ENCODE assay signal across 2 cellular contexts in the genomic region with DNA sequence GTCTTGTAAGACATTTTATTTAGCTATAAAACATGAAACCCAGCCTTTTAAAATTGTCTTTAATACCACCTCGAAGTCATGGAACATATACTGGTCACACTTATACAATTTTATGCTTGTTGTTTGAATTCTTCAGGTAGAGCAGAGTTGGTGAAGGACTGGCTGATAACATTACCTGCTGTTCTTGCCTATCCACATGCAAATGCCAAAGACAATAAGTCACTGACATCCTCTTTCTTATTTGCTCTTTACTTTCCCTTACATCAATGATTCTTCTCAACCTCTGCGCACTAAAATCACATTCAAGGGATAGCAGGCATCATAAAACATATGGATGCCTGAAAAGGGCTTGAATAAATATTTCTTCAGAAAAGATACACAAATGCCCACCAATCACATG.
A peak's percentile ranks its signal among the peaks of the same experiment; 100 is the strongest.
TF ChIP-seq lines count a peak whose summit lies in the region.

No MANE protein-coding gene starts in this region.

TF ChIP-seq in GM23338, 12 proteins besides CTCF, POLR2A, EP300 and RAD21 (continued from another document):
- no peak for TF ChIP-seq STAT1 (IDR thresholded peaks at IDR 0.05; ENCODE audit: unreplicated experiment)
- TF ChIP-seq, protein P1, sequence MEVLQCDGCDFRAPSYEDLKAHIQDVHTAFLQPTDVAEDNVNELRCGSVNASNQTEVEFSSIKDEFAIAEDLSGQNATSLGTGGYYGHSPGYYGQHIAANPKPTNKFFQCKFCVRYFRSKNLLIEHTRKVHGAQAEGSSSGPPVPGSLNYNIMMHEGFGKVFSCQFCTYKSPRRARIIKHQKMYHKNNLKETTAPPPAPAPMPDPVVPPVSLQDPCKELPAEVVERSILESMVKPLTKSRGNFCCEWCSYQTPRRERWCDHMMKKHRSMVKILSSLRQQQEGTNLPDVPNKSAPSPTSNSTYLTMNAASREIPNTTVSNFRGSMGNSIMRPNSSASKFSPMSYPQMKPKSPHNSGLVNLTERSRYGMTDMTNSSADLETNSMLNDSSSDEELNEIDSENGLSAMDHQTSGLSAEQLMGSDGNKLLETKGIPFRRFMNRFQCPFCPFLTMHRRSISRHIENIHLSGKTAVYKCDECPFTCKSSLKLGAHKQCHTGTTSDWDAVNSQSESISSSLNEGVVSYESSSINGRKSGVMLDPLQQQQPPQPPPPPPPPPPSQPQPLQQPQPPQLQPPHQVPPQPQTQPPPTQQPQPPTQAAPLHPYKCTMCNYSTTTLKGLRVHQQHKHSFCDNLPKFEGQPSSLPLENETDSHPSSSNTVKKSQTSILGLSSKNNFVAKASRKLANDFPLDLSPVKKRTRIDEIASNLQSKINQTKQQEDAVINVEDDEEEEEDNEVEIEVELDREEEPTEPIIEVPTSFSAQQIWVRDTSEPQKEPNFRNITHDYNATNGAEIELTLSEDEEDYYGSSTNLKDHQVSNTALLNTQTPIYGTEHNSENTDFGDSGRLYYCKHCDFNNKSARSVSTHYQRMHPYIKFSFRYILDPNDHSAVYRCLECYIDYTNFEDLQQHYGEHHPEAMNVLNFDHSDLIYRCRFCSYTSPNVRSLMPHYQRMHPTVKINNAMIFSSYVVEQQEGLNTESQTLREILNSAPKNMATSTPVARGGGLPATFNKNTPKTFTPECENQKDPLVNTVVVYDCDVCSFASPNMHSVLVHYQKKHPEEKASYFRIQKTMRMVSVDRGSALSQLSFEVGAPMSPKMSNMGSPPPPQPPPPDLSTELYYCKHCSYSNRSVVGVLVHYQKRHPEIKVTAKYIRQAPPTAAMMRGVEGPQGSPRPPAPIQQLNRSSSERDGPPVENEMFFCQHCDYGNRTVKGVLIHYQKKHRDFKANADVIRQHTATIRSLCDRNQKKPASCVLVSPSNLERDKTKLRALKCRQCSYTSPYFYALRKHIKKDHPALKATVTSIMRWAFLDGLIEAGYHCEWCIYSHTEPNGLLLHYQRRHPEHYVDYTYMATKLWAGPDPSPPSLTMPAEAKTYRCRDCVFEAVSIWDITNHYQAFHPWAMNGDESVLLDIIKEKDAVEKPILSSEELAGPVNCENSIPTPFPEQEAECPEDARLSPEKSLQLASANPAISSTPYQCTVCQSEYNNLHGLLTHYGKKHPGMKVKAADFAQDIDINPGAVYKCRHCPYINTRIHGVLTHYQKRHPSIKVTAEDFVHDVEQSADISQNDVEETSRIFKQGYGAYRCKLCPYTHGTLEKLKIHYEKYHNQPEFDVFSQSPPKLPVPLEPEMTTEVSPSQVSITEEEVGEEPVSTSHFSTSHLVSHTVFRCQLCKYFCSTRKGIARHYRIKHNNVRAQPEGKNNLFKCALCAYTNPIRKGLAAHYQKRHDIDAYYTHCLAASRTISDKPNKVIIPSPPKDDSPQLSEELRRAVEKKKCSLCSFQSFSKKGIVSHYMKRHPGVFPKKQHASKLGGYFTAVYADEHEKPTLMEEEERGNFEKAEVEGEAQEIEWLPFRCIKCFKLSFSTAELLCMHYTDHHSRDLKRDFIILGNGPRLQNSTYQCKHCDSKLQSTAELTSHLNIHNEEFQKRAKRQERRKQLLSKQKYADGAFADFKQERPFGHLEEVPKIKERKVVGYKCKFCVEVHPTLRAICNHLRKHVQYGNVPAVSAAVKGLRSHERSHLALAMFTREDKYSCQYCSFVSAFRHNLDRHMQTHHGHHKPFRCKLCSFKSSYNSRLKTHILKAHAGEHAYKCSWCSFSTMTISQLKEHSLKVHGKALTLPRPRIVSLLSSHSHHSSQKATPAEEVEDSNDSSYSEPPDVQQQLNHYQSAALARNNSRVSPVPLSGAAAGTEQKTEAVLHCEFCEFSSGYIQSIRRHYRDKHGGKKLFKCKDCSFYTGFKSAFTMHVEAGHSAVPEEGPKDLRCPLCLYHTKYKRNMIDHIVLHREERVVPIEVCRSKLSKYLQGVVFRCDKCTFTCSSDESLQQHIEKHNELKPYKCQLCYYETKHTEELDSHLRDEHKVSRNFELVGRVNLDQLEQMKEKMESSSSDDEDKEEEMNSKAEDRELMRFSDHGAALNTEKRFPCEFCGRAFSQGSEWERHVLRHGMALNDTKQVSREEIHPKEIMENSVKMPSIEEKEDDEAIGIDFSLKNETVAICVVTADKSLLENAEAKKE (CRISPR knock-in tag; IDR thresholded peaks at IDR 0.05): 0 out of 2 replicates have a peak, but pooled peaks have one; percentile 12
- TF ChIP-seq, protein P2, sequence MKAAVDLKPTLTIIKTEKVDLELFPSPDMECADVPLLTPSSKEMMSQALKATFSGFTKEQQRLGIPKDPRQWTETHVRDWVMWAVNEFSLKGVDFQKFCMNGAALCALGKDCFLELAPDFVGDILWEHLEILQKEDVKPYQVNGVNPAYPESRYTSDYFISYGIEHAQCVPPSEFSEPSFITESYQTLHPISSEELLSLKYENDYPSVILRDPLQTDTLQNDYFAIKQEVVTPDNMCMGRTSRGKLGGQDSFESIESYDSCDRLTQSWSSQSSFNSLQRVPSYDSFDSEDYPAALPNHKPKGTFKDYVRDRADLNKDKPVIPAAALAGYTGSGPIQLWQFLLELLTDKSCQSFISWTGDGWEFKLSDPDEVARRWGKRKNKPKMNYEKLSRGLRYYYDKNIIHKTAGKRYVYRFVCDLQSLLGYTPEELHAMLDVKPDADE (IDR thresholded peaks at IDR 0.05): no peak

TF ChIP-seq in H1, 55 proteins besides CTCF, POLR2A, EP300 and RAD21 (continued from another document):
- TF ChIP-seq, protein P3, sequence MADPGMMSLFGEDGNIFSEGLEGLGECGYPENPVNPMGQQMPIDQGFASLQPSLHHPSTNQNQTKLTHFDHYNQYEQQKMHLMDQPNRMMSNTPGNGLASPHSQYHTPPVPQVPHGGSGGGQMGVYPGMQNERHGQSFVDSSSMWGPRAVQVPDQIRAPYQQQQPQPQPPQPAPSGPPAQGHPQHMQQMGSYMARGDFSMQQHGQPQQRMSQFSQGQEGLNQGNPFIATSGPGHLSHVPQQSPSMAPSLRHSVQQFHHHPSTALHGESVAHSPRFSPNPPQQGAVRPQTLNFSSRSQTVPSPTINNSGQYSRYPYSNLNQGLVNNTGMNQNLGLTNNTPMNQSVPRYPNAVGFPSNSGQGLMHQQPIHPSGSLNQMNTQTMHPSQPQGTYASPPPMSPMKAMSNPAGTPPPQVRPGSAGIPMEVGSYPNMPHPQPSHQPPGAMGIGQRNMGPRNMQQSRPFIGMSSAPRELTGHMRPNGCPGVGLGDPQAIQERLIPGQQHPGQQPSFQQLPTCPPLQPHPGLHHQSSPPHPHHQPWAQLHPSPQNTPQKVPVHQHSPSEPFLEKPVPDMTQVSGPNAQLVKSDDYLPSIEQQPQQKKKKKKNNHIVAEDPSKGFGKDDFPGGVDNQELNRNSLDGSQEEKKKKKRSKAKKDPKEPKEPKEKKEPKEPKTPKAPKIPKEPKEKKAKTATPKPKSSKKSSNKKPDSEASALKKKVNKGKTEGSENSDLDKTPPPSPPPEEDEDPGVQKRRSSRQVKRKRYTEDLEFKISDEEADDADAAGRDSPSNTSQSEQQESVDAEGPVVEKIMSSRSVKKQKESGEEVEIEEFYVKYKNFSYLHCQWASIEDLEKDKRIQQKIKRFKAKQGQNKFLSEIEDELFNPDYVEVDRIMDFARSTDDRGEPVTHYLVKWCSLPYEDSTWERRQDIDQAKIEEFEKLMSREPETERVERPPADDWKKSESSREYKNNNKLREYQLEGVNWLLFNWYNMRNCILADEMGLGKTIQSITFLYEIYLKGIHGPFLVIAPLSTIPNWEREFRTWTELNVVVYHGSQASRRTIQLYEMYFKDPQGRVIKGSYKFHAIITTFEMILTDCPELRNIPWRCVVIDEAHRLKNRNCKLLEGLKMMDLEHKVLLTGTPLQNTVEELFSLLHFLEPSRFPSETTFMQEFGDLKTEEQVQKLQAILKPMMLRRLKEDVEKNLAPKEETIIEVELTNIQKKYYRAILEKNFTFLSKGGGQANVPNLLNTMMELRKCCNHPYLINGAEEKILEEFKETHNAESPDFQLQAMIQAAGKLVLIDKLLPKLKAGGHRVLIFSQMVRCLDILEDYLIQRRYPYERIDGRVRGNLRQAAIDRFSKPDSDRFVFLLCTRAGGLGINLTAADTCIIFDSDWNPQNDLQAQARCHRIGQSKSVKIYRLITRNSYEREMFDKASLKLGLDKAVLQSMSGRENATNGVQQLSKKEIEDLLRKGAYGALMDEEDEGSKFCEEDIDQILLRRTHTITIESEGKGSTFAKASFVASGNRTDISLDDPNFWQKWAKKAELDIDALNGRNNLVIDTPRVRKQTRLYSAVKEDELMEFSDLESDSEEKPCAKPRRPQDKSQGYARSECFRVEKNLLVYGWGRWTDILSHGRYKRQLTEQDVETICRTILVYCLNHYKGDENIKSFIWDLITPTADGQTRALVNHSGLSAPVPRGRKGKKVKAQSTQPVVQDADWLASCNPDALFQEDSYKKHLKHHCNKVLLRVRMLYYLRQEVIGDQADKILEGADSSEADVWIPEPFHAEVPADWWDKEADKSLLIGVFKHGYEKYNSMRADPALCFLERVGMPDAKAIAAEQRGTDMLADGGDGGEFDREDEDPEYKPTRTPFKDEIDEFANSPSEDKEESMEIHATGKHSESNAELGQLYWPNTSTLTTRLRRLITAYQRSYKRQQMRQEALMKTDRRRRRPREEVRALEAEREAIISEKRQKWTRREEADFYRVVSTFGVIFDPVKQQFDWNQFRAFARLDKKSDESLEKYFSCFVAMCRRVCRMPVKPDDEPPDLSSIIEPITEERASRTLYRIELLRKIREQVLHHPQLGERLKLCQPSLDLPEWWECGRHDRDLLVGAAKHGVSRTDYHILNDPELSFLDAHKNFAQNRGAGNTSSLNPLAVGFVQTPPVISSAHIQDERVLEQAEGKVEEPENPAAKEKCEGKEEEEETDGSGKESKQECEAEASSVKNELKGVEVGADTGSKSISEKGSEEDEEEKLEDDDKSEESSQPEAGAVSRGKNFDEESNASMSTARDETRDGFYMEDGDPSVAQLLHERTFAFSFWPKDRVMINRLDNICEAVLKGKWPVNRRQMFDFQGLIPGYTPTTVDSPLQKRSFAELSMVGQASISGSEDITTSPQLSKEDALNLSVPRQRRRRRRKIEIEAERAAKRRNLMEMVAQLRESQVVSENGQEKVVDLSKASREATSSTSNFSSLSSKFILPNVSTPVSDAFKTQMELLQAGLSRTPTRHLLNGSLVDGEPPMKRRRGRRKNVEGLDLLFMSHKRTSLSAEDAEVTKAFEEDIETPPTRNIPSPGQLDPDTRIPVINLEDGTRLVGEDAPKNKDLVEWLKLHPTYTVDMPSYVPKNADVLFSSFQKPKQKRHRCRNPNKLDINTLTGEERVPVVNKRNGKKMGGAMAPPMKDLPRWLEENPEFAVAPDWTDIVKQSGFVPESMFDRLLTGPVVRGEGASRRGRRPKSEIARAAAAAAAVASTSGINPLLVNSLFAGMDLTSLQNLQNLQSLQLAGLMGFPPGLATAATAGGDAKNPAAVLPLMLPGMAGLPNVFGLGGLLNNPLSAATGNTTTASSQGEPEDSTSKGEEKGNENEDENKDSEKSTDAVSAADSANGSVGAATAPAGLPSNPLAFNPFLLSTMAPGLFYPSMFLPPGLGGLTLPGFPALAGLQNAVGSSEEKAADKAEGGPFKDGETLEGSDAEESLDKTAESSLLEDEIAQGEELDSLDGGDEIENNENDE (IDR thresholded peaks at IDR 0.05; ENCODE audit: insufficient replicate concordance, low read length): peak; percentile 72
